ENCODE assay signal across 1 cellular context in genomic region chr21:43811262-43812105, GRCh38.
TF ChIP-seq lines count a peak whose summit lies in the region.

No MANE protein-coding gene starts in this region.

TF ChIP-seq in H1, 55 proteins besides CTCF, POLR2A, EP300 and RAD21:
- no peak for TF ChIP-seq GABPA (IDR thresholded peaks at IDR 0.05; ENCODE audit: borderline replicate concordance, insufficient read depth, low read length)
- TF ChIP-seq USF2 (IDR thresholded peaks at IDR 0.05; ENCODE audit: low read length) = no peak
- TF ChIP-seq POLR2AphosphoS5 (IDR thresholded peaks at IDR 0.05; ENCODE audit: low read depth, low read length) = no peak
- no peak for TF ChIP-seq TCF12 (IDR thresholded peaks at IDR 0.05; ENCODE audit: low read depth, low read length)
- no peak for TF ChIP-seq MAX (IDR thresholded peaks at IDR 0.05)
- TF ChIP-seq RXRA (IDR thresholded peaks at IDR 0.05; ENCODE audit: insufficient read depth, low read depth, low read length) = no peak
- no peak for TF ChIP-seq JUND (IDR thresholded peaks at IDR 0.05; ENCODE audit: low read length)
- TF ChIP-seq ATF2 (IDR thresholded peaks at IDR 0.05; ENCODE audit: low read length) = no peak
